26 cellular contexts compared by ENCODE assay signal in the genomic region with DNA sequence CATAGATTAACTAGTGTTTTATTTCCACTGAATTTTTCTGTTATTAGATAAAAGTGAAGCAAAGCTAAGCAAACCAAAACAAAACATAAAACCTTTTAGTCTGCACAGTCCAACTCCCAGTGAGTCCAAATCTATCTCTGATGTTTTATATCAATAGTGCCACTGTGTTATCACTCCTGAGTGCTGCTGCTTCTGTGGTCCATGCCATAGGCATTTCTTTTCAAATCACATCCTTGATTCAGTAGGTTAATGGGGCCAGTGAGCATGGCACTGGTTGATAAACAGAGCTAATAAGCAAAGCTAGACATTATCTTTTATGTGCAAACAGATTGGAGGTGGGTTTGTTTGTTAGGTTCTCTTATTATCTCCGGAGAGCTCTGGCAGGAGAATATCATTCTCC.
"Had no signal": no experiment of that assay in that cellular context is flagged by ENCODE, and none has a peak within 500 bp of the region (broad histone marks: within the 10 kb centered on the region; RNA-seq: fewer than 3 reads in every experiment).

No MANE protein-coding gene starts in this region.

- ATAC-seq: activated CD8-positive, alpha-beta T cell treated with anti-CD3 and anti-CD28 coated beads for 36 hours; activated T-cell treated with anti-CD3 and anti-CD28 coated beads, Interleukin-2, amount 50 U/mL, for 72 hours; activated T-helper 17 cell treated with anti-CD3 and anti-CD28 coated beads, Interleukin-2, amount 50 U/mL, for 72 hours had no signal

- DNase-seq: activated CD4-positive, alpha-beta T cell treated with anti-CD3 and anti-CD28 coated beads, Interleukin-2, amount 10 ng/mL, durations not matched to agents 24 days and 14 days; activated CD4-positive, alpha-beta T cell treated with anti-CD3 and anti-CD28 coated beads, Interleukin-2, amount 50 U/mL, for 4 hours; activated CD8-positive, alpha-beta T cell treated with anti-CD3 and anti-CD28 coated beads for 36 hours; activated effector memory CD4-positive, alpha-beta T cell treated with anti-CD3 and anti-CD28 coated beads, Interleukin-2, amount 50 U/mL, for 16 hours; activated naive CD4-positive, alpha-beta T cell; activated naive CD4-positive, alpha-beta T cell treated with anti-CD3 and anti-CD28 coated beads, Interleukin-2, amount 50 U/mL, for 16 hours; activated naive CD8-positive, alpha-beta T cell treated with anti-CD3 and anti-CD28 coated beads for 36 hours; activated T-cell treated with anti-CD3 and anti-CD28 coated beads, Interleukin-2, amount 50 U/mL, for 1 hour; activated T-cell treated with anti-CD3 and anti-CD28 coated beads, Interleukin-2, amount 50 U/mL, for 72 hours; amniotic stem cell; aorta; brain microvascular endothelial cell; Karpas-422; KBM-7; NCI-H1105 treated with DMSO at 0.1 percent for 48 hours; NCI-H1436; NCI-H1694; NCI-H1930; NCI-H2081 treated with DMSO at 0.1 percent for 48 hours; NCI-H226; NCI-H446 treated with DMSO at 0.1 percent for 48 hours; NCI-H82; NK-92 treated with Interleukin-12 subunit alpha and Interleukin-12 subunit beta, amount 100 ng/mL, for 24 hours; OCI-M1; Right ventricle myocardium superior had no signal

- H3K27me3 ChIP-seq: brain microvascular endothelial cell had no signal

- H3K36me3 ChIP-seq: brain microvascular endothelial cell had no signal

- H3K27ac ChIP-seq: brain microvascular endothelial cell had no signal
